8 cellular contexts compared by ENCODE assay signal in the genomic region with DNA sequence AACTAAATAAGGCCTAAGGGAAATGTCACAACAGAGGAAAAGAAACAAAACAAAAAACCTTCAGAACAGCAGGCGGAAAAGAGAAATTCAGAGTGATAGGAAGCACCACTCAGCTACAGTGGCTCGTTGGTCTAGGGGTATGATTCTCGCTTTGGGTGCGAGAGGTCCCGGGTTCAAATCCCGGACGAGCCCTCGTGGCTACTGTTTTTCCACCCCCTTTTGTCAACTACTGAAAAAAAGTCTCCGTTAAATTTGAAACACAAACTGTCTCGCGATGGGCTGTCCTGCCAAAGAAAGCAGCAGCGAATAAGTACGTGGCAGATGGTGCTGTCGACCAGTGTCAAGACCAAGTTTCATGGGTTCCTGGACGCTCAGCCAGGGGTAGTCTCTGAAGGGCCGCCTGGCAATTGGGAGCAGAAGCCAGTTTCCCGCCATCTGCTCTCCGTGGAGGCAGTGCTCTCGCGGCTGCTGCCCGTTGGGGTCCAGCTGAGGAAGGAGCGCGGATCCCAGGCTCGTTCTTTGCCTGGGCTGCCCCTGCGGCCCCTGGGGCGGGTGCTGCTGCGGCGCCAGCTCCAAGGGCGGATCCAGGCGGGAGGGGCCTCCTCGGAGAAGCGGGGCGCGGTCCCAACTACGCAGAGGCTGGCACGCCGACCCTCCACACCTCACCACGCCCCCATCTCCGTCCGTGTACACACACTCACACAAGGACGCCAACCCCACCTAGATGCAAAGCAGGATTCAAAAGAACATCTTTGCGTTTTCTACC. TPM values are rescaled to one million over a fixed set of nuclear protein-coding genes. Genes with fewer than 3 reads are reported as not detected.
A peak's percentile ranks its signal among the peaks of the same experiment; 100 is the strongest.
DNase-seq lines count a peak whose midpoint lies in the region; TF ChIP-seq lines count a peak whose summit lies in the region.

A gene with protein sequence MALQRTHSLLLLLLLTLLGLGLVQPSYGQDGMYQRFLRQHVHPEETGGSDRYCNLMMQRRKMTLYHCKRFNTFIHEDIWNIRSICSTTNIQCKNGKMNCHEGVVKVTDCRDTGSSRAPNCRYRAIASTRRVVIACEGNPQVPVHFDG (plus strand): TSS at position 665 of the 766 bp plus-strand sequence. CDS start 14,812 bp downstream, outside the sequence.

- peak within 1 kb of the TSS; percentile 96 for H3K27ac ChIP-seq in VCaP
- peak within 1 kb of the TSS; percentile 35 to 100 (median 98) for H3K27ac ChIP-seq in skin epidermis

- H3K4me3 ChIP-seq in skin epidermis = peak within 1 kb of the TSS; percentile 52 to 87 (median 73)

- no peaks in the 10 kb centered on the region for H3K27me3 Mint-ChIP-seq in MCF 10A (ENCODE audit: insufficient read depth, unreplicated experiment)

- BruUV-seq in MCF 10A (replicated peaks; lab: Mats Ljungman, UMichigan) = no TSS peak

- no peak within 1 kb of the TSS for H3K4me3 Mint-ChIP-seq in MCF 10A (ENCODE audit: unreplicated experiment)

- H3K27ac Mint-ChIP-seq in MCF 10A (ENCODE audit: low read depth, unreplicated experiment) = no peak within 1 kb of the TSS

- intact Hi-C loops in MCF 10A (cut with micrococcal nuclease) = loop anchor here (1.0 to 5.0 kb wide), 5 partner anchors 71 to 418 kb away; a partner anchor contains a TSS

- POLR2A ChIA-PET in MCF 10A (lab: Yijun Ruan, JAX) = interaction anchor here (0.6 to 7.3 kb wide), 23 partner anchors 20 to 420 kb away, joined by 3 to 182 read pairs (median 8); a partner anchor contains a TSS

- H3K36me3 Mint-ChIP-seq in MCF 10A (ENCODE audit: insufficient read depth, unreplicated experiment) = peaks cover 11% of the 10 kb centered on the region

- H3K4me1 Mint-ChIP-seq in MCF 10A (ENCODE audit: insufficient read depth, unreplicated experiment) = peaks cover 27% of the 10 kb centered on the region

- TF ChIP-seq CTCF in VCaP (conservative IDR thresholded peaks at IDR 0.05) (no peak), MCF 10A (IDR thresholded peaks at IDR 0.05; ENCODE audit: unreplicated experiment) (no peak)

- H3K9me3 Mint-ChIP-seq in MCF 10A (ENCODE audit: unreplicated experiment) = no peaks in the 10 kb centered on the region

- CTCF ChIA-PET in MCF 10A (lab: Yijun Ruan, JAX) = interaction anchor here (0.6 to 10.2 kb wide), 18 partner anchors 9 to 420 kb away, joined by 3 to 89 read pairs (median 4); a partner anchor contains a TSS

- DNase-seq in EL (peak; percentile 93), H4 (ENCODE audit: low spot score) (peak; percentile 89), NCI-H1105 (lab: John Stamatoyannopoulos, UW) (peak; percentile 77), MCF 10A (ENCODE audit: unreplicated experiment) (peak; percentile 82), iPS-NIHi7 (ENCODE audit: extremely low spot score) (peak; percentile 61), HuH-7.5 (ENCODE audit: low spot score) (no peak)

RNA-seq across cellular contexts. Expression of the gene that starts here (rescaled TPM):
- total RNA-seq in H4 (2014; rRNA removed; shearing (Covaris generic)) = 14.7 and 22.2 TPM in 2 replicates
- 1.2 and 2.4 TPM in 2 replicates for total RNA-seq in MCF 10A (2022)
